ENCODE assay signal across 9 cellular contexts in genomic region chr20:833450-834150, GRCh38. TPM values are rescaled to one million over a fixed set of nuclear protein-coding genes. Genes with fewer than 3 reads are reported as not detected.
DNase-seq lines count a peak whose midpoint lies in the region; ATAC-seq, FAIRE-seq and TF ChIP-seq lines count a peak whose summit lies in the region.
"Had no signal": no experiment of that assay in that cellular context is flagged by ENCODE, and none has a peak within 500 bp of the region (broad histone marks: within the 10 kb centered on the region; RNA-seq: fewer than 3 reads in every experiment).

TSS of gene FAM110A (plus strand) at chr20:833715. CDS start at chr20:844805, 11,090 bp downstream.

- H3K79me2 ChIP-seq in mammary epithelial cell (ENCODE audit: insufficient read depth, low read length): peaks cover 46% of the 10 kb centered on the region

- in situ Hi-C loops in GM18951 (cut with MboI; ENCODE audit: low sequenced_read_pairs, unreplicated experiment): no loop called here
- in situ Hi-C loops in mammary epithelial cell (cut with MboI; ENCODE audit: low sequenced_read_pairs in 2 of 2): no loop called here

- peak; percentile 97 for ATAC-seq in HG03175 (IDR thresholded peaks at IDR 0.05; ENCODE audit: unreplicated experiment)

- 3% methylated on average over 23 of the region's 64 CpGs for WGBS in mammary epithelial cell (ENCODE audit: low coverage, missing lambda C conversion rate)
- 0% methylated on average over 39 to 64 of the region's 64 CpGs for WGBS in small intestine, 3 donors

- DNase-seq in AG09309 (ENCODE audit: low read depth): peak; percentile 63
- DNase-seq in NCI-H2227 treated with DMSO at 0.1 percent for 48 hours (lab: John Stamatoyannopoulos, UW): peak; percentile 92
- DNase-seq in mammary epithelial cell: peak; percentile 95
- peak; percentile 95 for DNase-seq in iPS-NIHi11 (ENCODE audit: low spot score)
- DNase-seq in small intestine: peak; percentile 95

- peak within 1 kb of the TSS; percentile 97 for H3K4me2 ChIP-seq in mammary epithelial cell (ENCODE audit: insufficient read depth, low read depth, low read length)

- no peaks in the 10 kb centered on the region for H4K20me1 ChIP-seq in mammary epithelial cell (ENCODE audit: insufficient read depth, low read length)

- no peaks in the 10 kb centered on the region for H3K27me3 ChIP-seq in mammary epithelial cell (ENCODE audit: insufficient read depth, low read length)
- H3K27me3 ChIP-seq in small intestine (ENCODE audit: control insufficient read depth in 2 of 2, insufficient read depth in 2 of 2, low read length in 2 of 2): no peaks in the 10 kb centered on the region

- H3K36me3 ChIP-seq in mammary epithelial cell (ENCODE audit: insufficient read depth, low read length) (no peaks in the 10 kb centered on the region), small intestine (ENCODE audit: control insufficient read depth in 2 of 2, insufficient read depth in 2 of 2, low read length in 2 of 2) (no peaks in the 10 kb centered on the region)

- peak within 1 kb of the TSS; percentile 84 for H3K4me3 ChIP-seq in AG09309 (ENCODE audit: control insufficient read depth, low read depth, low read length)
- peak within 1 kb of the TSS; percentile 75 for H3K4me3 ChIP-seq in WI38 (ENCODE audit: low read depth, low read length)
- peak within 1 kb of the TSS; percentile 85 to 93 (median 88) for H3K4me3 ChIP-seq in mammary epithelial cell (replicated peaks in 1 of 3; ENCODE audit: insufficient read depth in 1 of 3, low read depth in 2 of 3, low read length in 3 of 3)
- H3K4me3 ChIP-seq in small intestine (ENCODE audit: low read depth in 1 of 2, low read length in 2 of 2): peak within 1 kb of the TSS; percentile 74 to 80

- intact Hi-C loops in mammary epithelial cell (cut with micrococcal nuclease): loop anchor here (1.0 kb wide), 1 partner anchor 23 kb away; no protein-coding TSS in a partner anchor

- peak within 1 kb of the TSS; percentile 96 for H2AFZ ChIP-seq in mammary epithelial cell (ENCODE audit: low read depth, low read length)

- peak within 1 kb of the TSS; percentile 83 for H3K9ac ChIP-seq in mammary epithelial cell (ENCODE audit: insufficient read depth, low read length)

- H3K27ac ChIP-seq in mammary epithelial cell (ENCODE audit: insufficient read depth, low read depth, low read length): peak within 1 kb of the TSS; percentile 79
- peak within 1 kb of the TSS; percentile 52 to 91 for H3K27ac ChIP-seq in small intestine (ENCODE audit: low read depth in 1 of 2, low read length in 1 of 2)

- peaks cover 26% of the 10 kb centered on the region for H3K4me1 ChIP-seq in mammary epithelial cell (ENCODE audit: insufficient read depth, low read length)
- H3K4me1 ChIP-seq in small intestine (ENCODE audit: control insufficient read depth in 2 of 2, insufficient read depth in 1 of 2, low read depth in 1 of 2, low read length in 1 of 2): peaks cover 0 to 11% of the 10 kb centered on the region in 2 donors

- peak; percentile 70 for TF ChIP-seq POLR2A in GM18951 (IDR thresholded peaks at IDR 0.05; ENCODE audit: extremely low read depth, insufficient read depth, insufficient read length)

- H3K9me3 ChIP-seq in mammary epithelial cell (replicated peaks; ENCODE audit: insufficient read depth, low read length) (no peaks in the 10 kb centered on the region), small intestine (ENCODE audit: control insufficient read depth, low read depth) (no peaks in the 10 kb centered on the region)

- no peak for TF ChIP-seq CTCF in AG09309 (IDR thresholded peaks at IDR 0.05; ENCODE audit: control insufficient read depth, insufficient read depth, low read depth, low read length, missing control alignments)
- TF ChIP-seq CTCF in WI38 (IDR thresholded peaks at IDR 0.05; ENCODE audit: low read depth, low read length): no peak
- TF ChIP-seq CTCF in mammary epithelial cell (conservative IDR thresholded peaks at IDR 0.05 in 1 of 2, IDR thresholded peaks at IDR 0.05 in 1 of 2; ENCODE audit: extremely low read depth in 1 of 2, insufficient read depth in 1 of 2, low read depth in 1 of 2, low read length in 2 of 2): no peak

- no TSS peak for BruUV-seq in mammary epithelial cell (replicated peaks; lab: Mats Ljungman, UMichigan)

- CTCF ChIA-PET in mammary epithelial cell (lab: Charles Lee; ENCODE audit: low non-redundant PET): no interaction called here

- FAIRE-seq in small intestine (lab: Jason Lieb, UNC): no peak
- FAIRE-seq: colon had no signal

- dilution Hi-C loops in mammary epithelial cell (cut with HindIII; ENCODE audit: low sequenced_read_pairs): no loop called here

RNA-seq across cellular contexts. Expression of gene FAM110A, which starts in this region (rescaled TPM):
- 10 to 100 TPM in 1 of 2 donors, 1 to 10 TPM in 1; 6.5 to 23.0 TPM for total RNA-seq in mammary epithelial cell
- polyA plus RNA-seq in mammary epithelial cell (14.9 TPM), small intestine (10 to 100 TPM; 11.4 to 14.1 (median 12.1) TPM)
- 7.6 TPM for polyA minus RNA-seq in mammary epithelial cell

Comparison
In these comparisons a context has a peak if more than half of its experiments do, and no peak if none do; other contexts are left out.
1. Peak in every context shown above with its lines: DNase-seq, ATAC-seq, H3K4me3 ChIP-seq and H3K27ac ChIP-seq.